30 cellular contexts compared by ENCODE assay signal in the genomic region with DNA sequence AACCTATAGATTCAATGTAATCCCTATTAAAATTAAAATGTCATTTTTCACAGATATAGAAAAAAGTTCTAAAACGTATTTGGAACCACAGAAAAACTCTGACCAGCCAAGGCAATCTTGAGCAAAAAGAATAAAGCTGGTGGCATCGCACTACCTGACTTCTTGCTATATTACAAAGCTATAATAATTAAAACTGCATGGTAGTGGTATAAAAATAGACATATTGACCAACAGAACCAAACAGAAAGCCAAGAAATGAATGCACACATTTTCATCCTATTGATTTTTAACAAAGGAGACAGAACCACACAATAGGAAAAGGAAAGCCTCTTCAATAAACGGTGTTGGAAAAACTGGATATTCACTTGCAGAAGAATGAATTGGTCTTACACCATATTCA. TPM values are rescaled to one million over a fixed set of nuclear protein-coding genes. Genes with fewer than 3 reads are reported as not detected.
"Had no signal": no experiment of that assay in that cellular context is flagged by ENCODE, and none has a peak within 500 bp of the region (broad histone marks: within the 10 kb centered on the region; RNA-seq: fewer than 3 reads in every experiment).

No MANE protein-coding gene starts in this region.

- H3K27me3 ChIP-seq: stomach, suprapubic skin, testis, thyroid gland, tibial artery, tibial nerve, upper lobe of left lung, upper lobe of right lung, uterus, vagina had no signal

- H3K9me3 ChIP-seq: suprapubic skin, testis, thyroid gland, vagina had no signal

- FAIRE-seq: urothelium cell line had no signal

- H3K27ac ChIP-seq: stomach, suprapubic skin, testis, thoracic aorta, thyroid gland, tibial artery, tibial nerve, transverse colon, upper lobe of left lung, upper lobe of right lung, uterus, vagina had no signal

- H3K36me3 ChIP-seq: suprapubic skin, thoracic aorta, thyroid gland, transverse colon, upper lobe of left lung, upper lobe of right lung, uterus, vagina had no signal

- H3K4me3 ChIP-seq: stomach, suprapubic skin, testis, thoracic aorta, thyroid gland, tibial artery, tibial nerve, transverse colon, upper lobe of left lung, upper lobe of right lung, uterus, vagina had no signal

- ATAC-seq: stimulated activated effector memory CD8-positive, alpha-beta T cell treated with anti-CD3 and anti-CD28 coated beads, Interleukin-12 subunit alpha, Interleukin-12 subunit beta, amount 100 ng/mL, for 72 hours; stimulated activated memory B cell treated with anti-CD40 and anti-IgM and Interleukin-4, amounts not matched to agents 10 μg/mL and 1 μg/mL and 100 μg/mL, for 72 hours; stimulated activated naive B cell treated with anti-CD40 and anti-IgM and Interleukin-4, amounts not matched to agents 10 μg/mL and 1 μg/mL and 100 μg/mL, for 72 hours; stimulated activated naive CD8-positive, alpha-beta T cell treated with anti-CD3 and anti-CD28 coated beads, Interleukin-15, amount 100 ng/mL, for 72 hours; stimulated activated naive CD8-positive, alpha-beta T cell treated with anti-CD3 and anti-CD28 coated beads, Interleukin-15, Interleukin-2, amounts not matched to agents 100 U/mL and 50 U/mL, for 24 hours; upper lobe of right lung had no signal

- DNase-seq: stimulated activated CD4-positive, alpha-beta T cell treated with anti-CD3 and anti-CD28 coated beads, Interleukin-2, amount 100 ng/mL, for 48 hours; stimulated activated CD4-positive, alpha-beta T cell treated with anti-CD3 and anti-CD28 coated beads, Interleukin-4, amount 100 ng/mL, for 1 hour; stimulated activated CD4-positive, alpha-beta T cell treated with anti-CD3 and anti-CD28 coated beads, Interleukin-4, amount 100 ng/mL, for 24 hours; stimulated activated CD4-positive, alpha-beta T cell treated with anti-CD3 and anti-CD28 coated beads, Interleukin-4, amount 100 ng/mL, for 4 hours; stimulated activated CD8-positive, alpha-beta memory T cell treated with anti-CD3 and anti-CD28 coated beads, Interleukin-4, amount 100 ng/mL, for 48 hours; stimulated activated naive B cell treated with anti-CD40 and anti-IgM and Interleukin-4, amounts not matched to agents 10 μg/mL and 1 μg/mL and 100 μg/mL, for 72 hours; stimulated activated naive CD4-positive, alpha-beta T cell; stimulated activated naive CD4-positive, alpha-beta T cell treated with Interleukin-2 at 50 U/mL for 16 hours; stimulated activated naive CD8-positive, alpha-beta T cell treated with anti-CD3 and anti-CD28 coated beads, Interleukin-15, amount 100 ng/mL, for 72 hours; stimulated activated naive CD8-positive, alpha-beta T cell treated with anti-CD3 and anti-CD28 coated beads, Interleukin-15, Interleukin-2, amounts not matched to agents 100 U/mL and 50 U/mL, for 24 hours; stomach; substantia nigra; testis; thyroid gland; tibial artery; transverse colon; trophoblast cell; upper lobe of left lung; upper lobe of right lung; uterus had no signal

- H3K4me1 ChIP-seq: stomach, suprapubic skin, testis, tibial artery, transverse colon, upper lobe of left lung, upper lobe of right lung, uterus had no signal

RNA-seq across cellular contexts. Expression of a gene that starts 9.2 kb away (rescaled TPM):
- total RNA-seq: subcutaneous adipose tissue, suprapubic skin, temporal lobe, urinary bladder had no signal
